ENCODE assay signal across 8 cellular contexts in the genomic region with DNA sequence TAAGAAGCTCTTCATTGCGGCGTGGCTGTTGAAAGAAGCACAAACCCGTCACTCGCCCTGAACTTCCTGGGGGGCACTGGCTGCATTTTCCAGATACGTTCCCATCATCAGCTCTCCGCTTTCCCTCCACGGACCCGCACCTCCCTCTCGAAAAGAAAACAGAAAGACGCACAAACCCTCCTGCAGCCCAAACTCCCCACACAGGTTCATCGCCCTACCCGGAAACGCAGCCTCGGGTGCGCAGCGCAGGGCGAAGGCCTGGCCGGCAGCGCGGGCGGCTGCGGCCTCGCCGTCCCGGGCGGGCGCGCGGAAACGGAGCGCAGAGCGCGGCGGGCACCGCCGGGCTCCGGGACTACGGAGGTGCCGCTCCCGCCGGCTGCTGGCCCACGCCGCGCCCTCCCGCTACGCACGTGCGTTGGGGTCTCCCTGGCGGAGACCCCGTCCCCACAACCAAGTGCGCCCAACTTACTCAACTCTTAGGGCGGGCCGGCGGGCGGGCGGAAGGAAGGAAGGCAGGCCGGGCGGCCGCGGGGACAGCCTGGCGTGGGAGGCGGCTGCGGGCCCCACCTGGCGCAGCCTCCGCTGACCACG. TPM values are rescaled to one million over a fixed set of nuclear protein-coding genes. Genes with fewer than 3 reads are reported as not detected.
DNase-seq lines count a peak whose midpoint lies in the region; ATAC-seq and TF ChIP-seq lines count a peak whose summit lies in the region.

No MANE protein-coding gene starts in this region.

- CTCF ChIA-PET in CD8-positive, alpha-beta memory T cell (lab: Charles Lee) = interaction anchor here (0.7 to 3.7 kb wide), 12 partner anchors 9 to 56 kb away, joined by 3 to 32 read pairs (median 4); no protein-coding TSS in a partner anchor

- peaks cover 0 to 43% (median 17%) of the 10 kb centered on the region in 3 donors for H3K36me3 Mint-ChIP-seq in CD8-positive, alpha-beta memory T cell

- no peaks in the 10 kb centered on the region for H3K9me3 Mint-ChIP-seq in CD8-positive, alpha-beta memory T cell

- no peaks in the 10 kb centered on the region for H3K9me3 ChIP-seq in CD8-positive, alpha-beta memory T cell (ENCODE audit: low read length)

- H3K27me3 Mint-ChIP-seq in CD8-positive, alpha-beta memory T cell = peaks cover 0 to 8% of the 10 kb centered on the region in 2 donors

- H3K4me3 ChIP-seq in CD8-positive, alpha-beta memory T cell (ENCODE audit: low read length) = peak overlapping the region; percentile 95
- peak overlapping the region; percentile 70 to 88 for H3K4me3 ChIP-seq in cardiac fibroblast (replicated peaks in 1 of 2; ENCODE audit: low read depth in 2 of 2, low read length in 2 of 2)

- ATAC-seq in GM19351 (IDR thresholded peaks at IDR 0.05; ENCODE audit: unreplicated experiment) (peak; percentile 41), HG03442 (IDR thresholded peaks at IDR 0.05; ENCODE audit: unreplicated experiment) (peak; percentile 37)

- peaks cover 57 to 68% (median 64%) of the 10 kb centered on the region in 3 donors for H3K4me1 Mint-ChIP-seq in CD8-positive, alpha-beta memory T cell

- peak overlapping the region; percentile 99 for H3K27ac ChIP-seq in CD8-positive, alpha-beta memory T cell (ENCODE audit: low read depth, low read length)
- peak overlapping the region; percentile 92 for H3K27ac ChIP-seq in layer of hippocampus (ENCODE audit: low read depth, low read length)

- DNase-seq in CD8-positive, alpha-beta memory T cell = peak; percentile 37 to 75 (median 62)
- DNase-seq in UCSD-AML1 (lab: John Stamatoyannopoulos, UW; ENCODE audit: unreplicated experiment) (peak; percentile 36), cardiac fibroblast (ENCODE audit: low read depth in 2 of 2) (peak; percentile 39 to 47), NOMO-1 treated with dmso at 0.1 percent for 144 hours (lab: John Stamatoyannopoulos, UW; ENCODE audit: unreplicated experiment) (no peak)
- peak in 2 of 3 donors; percentile 15 to 33 for DNase-seq in stimulated activated CD4-positive, alpha-beta T cell treated with anti-CD3 and anti-CD28 coated beads, TNF-alpha, amount 100 ng/mL, for 1 hour (ENCODE audit: low read depth in 3 of 3, low spot score in 1 of 3)

- no peak for TF ChIP-seq CTCF in cardiac fibroblast (IDR thresholded peaks at IDR 0.05; ENCODE audit: low read depth, low read length)

- H3K27ac Mint-ChIP-seq in CD8-positive, alpha-beta memory T cell = peak overlapping the region; percentile 92 to 100 (median 99)

- peaks cover 8% of the 10 kb centered on the region for H3K36me3 ChIP-seq in CD8-positive, alpha-beta memory T cell (ENCODE audit: insufficient read depth, low read length)

- H3K4me1 ChIP-seq in CD8-positive, alpha-beta memory T cell (ENCODE audit: insufficient read depth, low read length) = peaks cover 44% of the 10 kb centered on the region

- H3K27me3 ChIP-seq in CD8-positive, alpha-beta memory T cell (ENCODE audit: insufficient read depth, low read length, poor library complexity, severe bottlenecking) = no peaks in the 10 kb centered on the region
- no peaks in the 10 kb centered on the region for H3K27me3 ChIP-seq in layer of hippocampus (ENCODE audit: control insufficient read depth, insufficient read depth, low read length)

- POLR2A ChIA-PET in CD8-positive, alpha-beta memory T cell (lab: Charles Lee) = interaction anchor here (0.6 to 2.8 kb wide), 10 partner anchors 11 to 107 kb away, joined by 3 to 22 read pairs (median 6); no protein-coding TSS in a partner anchor

- peak overlapping the region; percentile 92 to 100 (median 98) for H3K4me3 Mint-ChIP-seq in CD8-positive, alpha-beta memory T cell

RNA-seq across cellular contexts. Expression of a gene that starts 0.8 kb away (rescaled TPM):
- 10 to 100 TPM; 43.8 TPM for total RNA-seq in CD8-positive, alpha-beta memory T cell
- polyA plus RNA-seq in CD8-positive, alpha-beta memory T cell = 51.5 TPM
